8 cellular contexts compared by ENCODE assay signal in genomic region chrX:16718824-16719333, GRCh38. TPM values are rescaled to one million over a fixed set of nuclear protein-coding genes. Genes with fewer than 3 reads are reported as not detected.
DNase-seq lines count a peak whose midpoint lies in the region; ATAC-seq and TF ChIP-seq lines count a peak whose summit lies in the region.

No MANE protein-coding gene starts in this region.

- H3K27ac Mint-ChIP-seq in activated naive CD4-positive, alpha-beta T cell treated with anti-CD3 and anti-CD28 coated beads, Interleukin-2, amount 50 U/mL, for 24 hours, result peak overlapping the region; percentile 96
- peak overlapping the region; percentile 100 for H3K27ac Mint-ChIP-seq in chondrocyte (ENCODE audit: unreplicated experiment)
- peak overlapping the region; percentile 100 for H3K27ac Mint-ChIP-seq in nephron progenitor cell

- peaks cover 9% of the 10 kb centered on the region for H3K4me1 ChIP-seq in HUES48 (ENCODE audit: control insufficient read depth, insufficient read depth, low read length)

- H3K9ac ChIP-seq in HUES48 (ENCODE audit: low read depth, low read length), result peak overlapping the region; percentile 97

- intact Hi-C loops in left colon (cut with DNase I, micrococcal nuclease), result no loop called here

- ATAC-seq in left colon, result no peak

- in situ Hi-C loops in KBM-7 (cut with MboI; ENCODE audit: low pct_unique_long_range_greater_than_20kb, low sequenced_read_pairs), result no loop called here

- H3K9me3 Mint-ChIP-seq in activated naive CD4-positive, alpha-beta T cell treated with anti-CD3 and anti-CD28 coated beads, Interleukin-2, amount 50 U/mL, for 24 hours, result no peaks in the 10 kb centered on the region
- no peaks in the 10 kb centered on the region for H3K9me3 Mint-ChIP-seq in chondrocyte (ENCODE audit: low read depth)
- H3K9me3 Mint-ChIP-seq in nephron progenitor cell, result no peaks in the 10 kb centered on the region

- H3K4me1 Mint-ChIP-seq in activated naive CD4-positive, alpha-beta T cell treated with anti-CD3 and anti-CD28 coated beads, Interleukin-2, amount 50 U/mL, for 24 hours, result peaks cover 37% of the 10 kb centered on the region
- H3K4me1 Mint-ChIP-seq in chondrocyte (ENCODE audit: low read depth) (peaks cover 38% of the 10 kb centered on the region), nephron progenitor cell (peaks cover 58% of the 10 kb centered on the region)

- H3K4me3 Mint-ChIP-seq in activated naive CD4-positive, alpha-beta T cell treated with anti-CD3 and anti-CD28 coated beads, Interleukin-2, amount 50 U/mL, for 24 hours, result peak overlapping the region; percentile 93
- H3K4me3 Mint-ChIP-seq in chondrocyte (ENCODE audit: unreplicated experiment) (peak overlapping the region; percentile 96), nephron progenitor cell (peak overlapping the region; percentile 94)

- DNase-seq in activated naive CD4-positive, alpha-beta T cell treated with Interleukin-2 at 50 U/mL for 16 hours, result no peak
- DNase-seq in chondrocyte (ENCODE audit: low spot score) (no peak), nephron progenitor cell (no peak), left colon (no peak), KBM-7 (no peak), HuH-7 (ENCODE audit: low spot score) (no peak)

- peak overlapping the region; percentile 99 for H3K27ac ChIP-seq in HUES48 (ENCODE audit: low read depth, low read length)

- no peak for TF ChIP-seq CTCF in chondrocyte (IDR thresholded peaks at IDR 0.05)
- TF ChIP-seq CTCF in nephron progenitor cell (IDR thresholded peaks at IDR 0.05), result no peak

- H3K36me3 Mint-ChIP-seq in activated naive CD4-positive, alpha-beta T cell treated with anti-CD3 and anti-CD28 coated beads, Interleukin-2, amount 50 U/mL, for 24 hours, result peaks cover 2% of the 10 kb centered on the region
- H3K36me3 Mint-ChIP-seq in chondrocyte (ENCODE audit: low read depth) (no peaks in the 10 kb centered on the region), nephron progenitor cell (ENCODE audit: low read depth) (peaks cover 28% of the 10 kb centered on the region)

- H3K27me3 ChIP-seq in HUES48 (ENCODE audit: control insufficient read depth, insufficient read depth, low read length), result no peaks in the 10 kb centered on the region

- H3K9me3 ChIP-seq in HUES48 (ENCODE audit: control insufficient read depth, insufficient read depth, low read length), result no peaks in the 10 kb centered on the region

- no peaks in the 10 kb centered on the region for H3K27me3 Mint-ChIP-seq in activated naive CD4-positive, alpha-beta T cell treated with anti-CD3 and anti-CD28 coated beads, Interleukin-2, amount 50 U/mL, for 24 hours
- H3K27me3 Mint-ChIP-seq in chondrocyte (ENCODE audit: low read depth) (no peaks in the 10 kb centered on the region), nephron progenitor cell (ENCODE audit: low read depth, poor library complexity) (peaks cover 4% of the 10 kb centered on the region)

- H3K36me3 ChIP-seq in HUES48 (ENCODE audit: control insufficient read depth, insufficient read depth, low read length), result peaks cover 4% of the 10 kb centered on the region; the same call in 1 of the 2 replicates

- peak overlapping the region; percentile 87 for H3K4me3 ChIP-seq in HUES48 (ENCODE audit: low read depth, low read length)

RNA-seq across cellular contexts. Expression of gene SYAP1, which starts 0.5 kb away (rescaled TPM):
- 52.8 to 53.4 TPM (median 53.3 TPM) in 3 replicates for total RNA-seq in chondrocyte
- total RNA-seq in left colon, result 10 to 100 TPM; 50.4 to 52.0 TPM

RNA-seq across cellular contexts. Expression of gene CTPS2, which starts 6.4 kb away (rescaled TPM):
- 25.3 to 29.7 TPM (median 26.1 TPM) in 3 replicates for total RNA-seq in chondrocyte
- total RNA-seq in left colon, result 10 to 100 TPM; 16.0 to 16.5 TPM
